12 cellular contexts compared by ENCODE assay signal in the genomic region with DNA sequence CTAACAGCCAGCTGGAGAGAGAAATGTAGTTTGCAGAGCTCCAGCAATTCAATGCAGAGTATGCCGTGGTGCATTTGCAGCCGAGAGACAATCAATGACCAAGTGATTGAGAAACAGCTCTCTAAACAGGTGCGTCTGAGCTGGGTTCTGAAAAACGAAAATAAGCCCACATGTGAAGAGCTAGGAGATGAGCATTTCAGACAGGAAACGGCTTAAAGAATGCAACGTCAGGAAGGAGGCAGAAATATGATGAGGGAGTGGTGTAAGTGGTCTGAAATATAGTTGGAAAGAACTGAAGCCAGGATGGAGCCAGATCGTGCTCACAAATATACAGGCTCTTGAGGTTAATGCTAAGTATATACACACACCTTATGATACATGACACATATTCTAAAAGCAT. TPM values are rescaled to one million over a fixed set of nuclear protein-coding genes. Genes with fewer than 3 reads are reported as not detected.
DNase-seq lines count a peak whose midpoint lies in the region; ATAC-seq lines count a peak whose summit lies in the region.
"Had no signal": no experiment of that assay in that cellular context is flagged by ENCODE, and none has a peak within 500 bp of the region (broad histone marks: within the 10 kb centered on the region; RNA-seq: fewer than 3 reads in every experiment).

No MANE protein-coding gene starts in this region.

- no peaks in the 10 kb centered on the region for H3K4me1 ChIP-seq in endocrine pancreas (ENCODE audit: control insufficient read depth, insufficient read depth, low read length)
- H3K4me1 ChIP-seq: BLaER1 had no signal

- no peaks in the 10 kb centered on the region for H3K27me3 ChIP-seq in endocrine pancreas (ENCODE audit: control insufficient read depth, insufficient read depth, low read length)
- H3K27me3 ChIP-seq: BLaER1 had no signal

- no peaks in the 10 kb centered on the region for H3K36me3 ChIP-seq in endocrine pancreas (ENCODE audit: control insufficient read depth, insufficient read depth, low read length)
- H3K36me3 ChIP-seq: BLaER1 had no signal

- peak; percentile 12 for DNase-seq in stimulated activated CD4-positive, alpha-beta T cell treated with anti-CD3 and anti-CD28 coated beads, Interleukin-15, amount 100 ng/mL, for 24 hours
- DNase-seq in stimulated activated CD4-positive, alpha-beta T cell treated with anti-CD3 and anti-CD28 coated beads, Interleukin-2, amount 100 ng/mL, for 48 hours, result no peak
- DNase-seq in M059J (ENCODE audit: low read depth), result peak; percentile 36
- no peak for DNase-seq in GF-D8 (lab: John Stamatoyannopoulos, UW)
- DNase-seq: amygdala; effector CD8-positive, alpha-beta T cell had no signal

- H3K9ac ChIP-seq in endocrine pancreas (ENCODE audit: control insufficient read depth, insufficient read depth, low read length), result no peak overlapping the region
- H3K9ac ChIP-seq: BLaER1 had no signal

- peak overlapping the region; percentile 6 for H3K4me3 ChIP-seq in endocrine pancreas (ENCODE audit: control insufficient read depth, insufficient read depth, low read length)
- H3K4me3 ChIP-seq: BLaER1 had no signal

- no peaks in the 10 kb centered on the region for H3K9me3 ChIP-seq in endocrine pancreas (ENCODE audit: control insufficient read depth, low read length)
- H3K9me3 ChIP-seq: BLaER1 had no signal

- no peak for ATAC-seq in HG03432 (IDR thresholded peaks at IDR 0.05; ENCODE audit: unreplicated experiment)
- ATAC-seq in GM21528 (IDR thresholded peaks at IDR 0.05; ENCODE audit: low FRiP score, unreplicated experiment), result no peak
- no peak for ATAC-seq in HG02588 (IDR thresholded peaks at IDR 0.05; ENCODE audit: unreplicated experiment)

RNA-seq across cellular contexts. Expression of gene GARIN2, which starts 2.5 kb away (rescaled TPM):
- not detected in 2 replicates for total RNA-seq in M059J (2014; rRNA removed; shearing (Covaris generic))
- total RNA-seq: HT1080 had no signal

RNA-seq across cellular contexts. Expression of gene PALS1, which starts 54.4 kb away (rescaled TPM):
- total RNA-seq in M059J (2014; rRNA removed; shearing (Covaris generic)), result 32.6 and 45.7 TPM in 2 replicates

Comparison
In these comparisons a context has a peak if more than half of its experiments do, and no peak if none do; other contexts are left out.
1. DNase-seq: peak in stimulated activated CD4-positive, alpha-beta T cell treated with anti-CD3 and anti-CD28 coated beads, Interleukin-15, amount 100 ng/mL, for 24 hours (single experiment) and M059J (single experiment); none in stimulated activated CD4-positive, alpha-beta T cell treated with anti-CD3 and anti-CD28 coated beads, Interleukin-2, amount 100 ng/mL, for 48 hours (0 of 2) and GF-D8 (single experiment).